Comparison of ENCODE assay signal across 26 cellular contexts in the genomic region with DNA sequence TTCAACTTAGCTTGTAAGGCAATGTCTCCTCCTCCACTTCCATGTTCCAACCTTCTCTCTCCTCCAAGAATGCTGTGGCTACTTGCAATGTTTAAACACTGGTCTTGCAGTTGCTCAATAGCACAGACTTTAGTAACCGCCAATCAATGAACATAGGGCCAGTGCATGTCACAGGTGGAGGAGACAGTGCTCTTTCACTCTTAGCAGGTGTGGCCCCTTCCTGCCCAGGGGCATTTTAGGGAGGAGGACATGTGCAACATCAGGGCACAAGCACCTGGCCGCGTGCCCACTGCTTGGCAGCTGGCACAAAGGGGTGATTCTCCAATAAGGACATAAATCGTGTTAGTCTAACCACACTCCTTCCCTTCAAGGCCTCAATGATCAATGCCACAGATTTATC. TPM values are rescaled to one million over a fixed set of nuclear protein-coding genes. Genes with fewer than 3 reads are reported as not detected.
DNase-seq lines count a peak whose midpoint lies in the region; ATAC-seq and TF ChIP-seq lines count a peak whose summit lies in the region.
"Had no signal": no experiment of that assay in that cellular context is flagged by ENCODE, and none has a peak within 500 bp of the region (broad histone marks: within the 10 kb centered on the region; RNA-seq: fewer than 3 reads in every experiment).

No MANE protein-coding gene starts in this region.

- no peak overlapping the region for H3K9ac ChIP-seq in mesenchymal stem cell (ENCODE audit: low read length)
- no peak overlapping the region for H3K9ac ChIP-seq in mesendoderm (ENCODE audit: low read length)

- no peak overlapping the region for H3K14ac ChIP-seq in mesenchymal stem cell (ENCODE audit: low read length in 2 of 2)

- H2BK12ac ChIP-seq in mesenchymal stem cell (ENCODE audit: low read length in 2 of 2) = peak overlapping the region in 1 of 2 experiments; percentile 75

- no peak overlapping the region for H2AK5ac ChIP-seq in mesenchymal stem cell (ENCODE audit: low read length, severe bottlenecking)
- no peak overlapping the region for H2AK5ac ChIP-seq in mesendoderm (ENCODE audit: low read length)

- TF ChIP-seq CTCF in Caco-2 (IDR thresholded peaks at IDR 0.05; ENCODE audit: insufficient read depth in 1 of 2, low read depth in 1 of 2, low read length in 1 of 2, severe bottlenecking in 1 of 2, unreplicated experiment in 1 of 2) (no peak), lower leg skin (IDR thresholded peaks at IDR 0.05) (no peak)

- H3K4me3 ChIP-seq in Caco-2 (ENCODE audit: low read depth, low read length) (no peak overlapping the region), mesenchymal stem cell (ENCODE audit: insufficient read depth in 1 of 2, low read depth in 1 of 2, low read length in 2 of 2) (no peak overlapping the region), mesendoderm (ENCODE audit: low read length) (no peak overlapping the region), lower leg skin (ENCODE audit: low read depth, poor library complexity, severe bottlenecking) (no peak overlapping the region)
- H3K4me3 ChIP-seq: MG63, testis had no signal

- no peak overlapping the region for H4K8ac ChIP-seq in mesenchymal stem cell (ENCODE audit: low read length)
- H4K8ac ChIP-seq in mesendoderm (ENCODE audit: low read depth, low read length) = no peak overlapping the region

- no peaks in the 10 kb centered on the region for H3K36me3 ChIP-seq in Caco-2 (ENCODE audit: control insufficient read depth, insufficient read depth, low read length)
- H3K36me3 ChIP-seq in mesenchymal stem cell (ENCODE audit: control insufficient read depth in 1 of 2, insufficient read depth in 2 of 2, low read depth in 1 of 2, low read length in 2 of 2) = no peaks in the 10 kb centered on the region
- H3K36me3 ChIP-seq in mesendoderm (ENCODE audit: control insufficient read depth, insufficient read depth, low read length) = no peaks in the 10 kb centered on the region
- H3K36me3 ChIP-seq: brain microvascular endothelial cell, MG63 had no signal

- H3K27ac Mint-ChIP-seq in Caco-2 (ENCODE audit: unreplicated experiment) = no peak overlapping the region
- H3K27ac Mint-ChIP-seq: activated CD4-positive, alpha-beta memory T cell treated with anti-CD3 and anti-CD28 coated beads, Interleukin-2, amount 10 ng/mL, durations not matched to agents 7 days and 5 days; CD14-positive monocyte; nephron; T-cell had no signal

- no peaks in the 10 kb centered on the region for H3K9me3 ChIP-seq in Caco-2
- no peaks in the 10 kb centered on the region for H3K9me3 ChIP-seq in mesenchymal stem cell (ENCODE audit: control insufficient read depth, low read length)
- H3K9me3 ChIP-seq: MG63, testis had no signal

- H3K27ac ChIP-seq in mesenchymal stem cell (ENCODE audit: low read length, poor library complexity, severe bottlenecking) (no peak overlapping the region), mesendoderm (ENCODE audit: low read depth, low read length) (no peak overlapping the region)
- H3K27ac ChIP-seq: brain microvascular endothelial cell, testis had no signal

- POLR2A ChIA-PET in Caco-2 (lab: Charles Lee) = no interaction called here

- H3K4me2 ChIP-seq in mesenchymal stem cell (ENCODE audit: low read length, poor library complexity, severe bottlenecking) = no peak overlapping the region
- no peak overlapping the region for H3K4me2 ChIP-seq in mesendoderm (ENCODE audit: low read length)

- peaks cover 27% of the 10 kb centered on the region for H3K4me1 Mint-ChIP-seq in Caco-2 (ENCODE audit: low read depth, unreplicated experiment)
- H3K4me1 Mint-ChIP-seq: activated CD4-positive, alpha-beta memory T cell treated with anti-CD3 and anti-CD28 coated beads, Interleukin-2, amount 10 ng/mL, durations not matched to agents 7 days and 5 days; nephron; T-cell had no signal

- DNase-seq in Caco-2 (peak; percentile 21 to 35), M059J (ENCODE audit: low read depth) (peak; percentile 51), amniotic epithelial cell (ENCODE audit: low read depth) (peak; percentile 44), mesenchymal stem cell (peak; percentile 5), mesendoderm (no peak), lower leg skin (ENCODE audit: low spot score in 2 of 2) (no peak)
- DNase-seq: activated CD4-positive, alpha-beta memory T cell treated with anti-CD3 and anti-CD28 coated beads, Interleukin-2, amount 10 ng/mL, durations not matched to agents 7 days and 5 days; activated gamma-delta T cell; brain microvascular endothelial cell; head of caudate nucleus; left colon; MG63; NCI-H146; NCI-H774; retina; SIG-M5; stimulated activated CD4-positive, alpha-beta T cell treated with anti-CD3 and anti-CD28 coated beads, Interleukin-4, amount 100 ng/mL, for 24 hours; stimulated activated naive CD4-positive, alpha-beta T cell treated with Interleukin-2 at 50 U/mL for 16 hours; T-cell; testis had no signal

- no peak overlapping the region for H3K23ac ChIP-seq in mesenchymal stem cell (ENCODE audit: low read length in 2 of 2)
- H3K23ac ChIP-seq in mesendoderm (ENCODE audit: low read length) = no peak overlapping the region

- H3K27me3 Mint-ChIP-seq in Caco-2 (ENCODE audit: insufficient read depth, unreplicated experiment) = no peaks in the 10 kb centered on the region

- WGBS in mesenchymal stem cell = 94% methylated on average over 3 of the region's 4 CpGs
- no CpG with 5 or more reads among the region's 4 CpGs for WGBS in mesendoderm (ENCODE audit: extremely low coverage, insufficient coverage, low lambda C conversion rate)
- WGBS in lower leg skin, 2 donors = 69 to 74% methylated on average over 4 of the region's 4 CpGs

- intact Hi-C loops in Caco-2 (cut with micrococcal nuclease; ENCODE audit: unreplicated experiment) (no loop called here), lower leg skin (cut with DNase I; ENCODE audit: low total_unique reads) (no loop called here)

- no peak for ATAC-seq in HG03139 (IDR thresholded peaks at IDR 0.05; ENCODE audit: unreplicated experiment)
- ATAC-seq: activated CD4-positive, CD25-positive, alpha-beta regulatory T cell treated with anti-CD3 and anti-CD28 coated beads, Interleukin-2, amount 50 U/mL, for 24 hours; left colon; T-cell had no signal

- H3K4ac ChIP-seq in mesenchymal stem cell (ENCODE audit: low read depth in 1 of 2, low read length in 2 of 2) (no peak overlapping the region), mesendoderm (ENCODE audit: low read depth, low read length) (no peak overlapping the region)

- BruUV-seq in Caco-2 (replicated peaks; lab: Mats Ljungman, UMichigan) = no TSS peak

- H2BK15ac ChIP-seq in mesenchymal stem cell (ENCODE audit: low read depth, poor library complexity, severe bottlenecking) (no peak overlapping the region), mesendoderm (replicated peaks; ENCODE audit: low read depth) (no peak overlapping the region)

- H3K79me1 ChIP-seq in mesenchymal stem cell (replicated peaks; ENCODE audit: low read length, poor library complexity, severe bottlenecking) (no peaks in the 10 kb centered on the region), mesendoderm (ENCODE audit: low read length) (no peaks in the 10 kb centered on the region)

- no peak for TF ChIP-seq POLR2A in lower leg skin (IDR thresholded peaks at IDR 0.05)

- H3K79me2 ChIP-seq in mesendoderm (ENCODE audit: control insufficient read depth, insufficient read depth, low read length) = no peaks in the 10 kb centered on the region

- H3K36me3 Mint-ChIP-seq in Caco-2 (ENCODE audit: insufficient read depth, unreplicated experiment) = no peaks in the 10 kb centered on the region
- H3K36me3 Mint-ChIP-seq: CD14-positive monocyte, T-cell had no signal

- H3K4me3 Mint-ChIP-seq in Caco-2 (ENCODE audit: unreplicated experiment) = no peak overlapping the region
- H3K4me3 Mint-ChIP-seq: activated CD4-positive, alpha-beta memory T cell treated with anti-CD3 and anti-CD28 coated beads, Interleukin-2, amount 10 ng/mL, durations not matched to agents 7 days and 5 days; CD14-positive monocyte; nephron; T-cell had no signal

- no peak overlapping the region for H3K56ac ChIP-seq in mesendoderm (ENCODE audit: low read length)

- H3K9me3 Mint-ChIP-seq in Caco-2 (ENCODE audit: unreplicated experiment) = peaks cover under 1% of the 10 kb centered on the region
- H3K9me3 Mint-ChIP-seq: activated CD4-positive, alpha-beta memory T cell treated with anti-CD3 and anti-CD28 coated beads, Interleukin-2, amount 10 ng/mL, durations not matched to agents 7 days and 5 days; nephron; T-cell had no signal

- H3K4me1 ChIP-seq in Caco-2 (peaks cover 31% of the 10 kb centered on the region), mesenchymal stem cell (ENCODE audit: control insufficient read depth, insufficient read depth, low read depth, low read length) (peaks cover 3% of the 10 kb centered on the region), mesendoderm (ENCODE audit: control insufficient read depth, low read depth, low read length) (peaks cover 1% of the 10 kb centered on the region)
- H3K4me1 ChIP-seq: testis had no signal

- H4K5ac ChIP-seq in mesendoderm (ENCODE audit: low read length) = no peak overlapping the region

- H2BK5ac ChIP-seq in mesenchymal stem cell (ENCODE audit: low read depth, low read length, poor library complexity, severe bottlenecking) (no peak overlapping the region), mesendoderm (ENCODE audit: low read length) (no peak overlapping the region)

- H2AFZ ChIP-seq in mesenchymal stem cell (ENCODE audit: low read depth, low read length) = no peak overlapping the region

- H3K18ac ChIP-seq in mesenchymal stem cell (ENCODE audit: low read depth in 1 of 2, low read length in 2 of 2) (no peak overlapping the region), mesendoderm (ENCODE audit: low read length) (no peak overlapping the region)

- H4K91ac ChIP-seq in mesenchymal stem cell (ENCODE audit: low read length) = no peak overlapping the region

- H2BK120ac ChIP-seq in mesenchymal stem cell (ENCODE audit: low read depth, low read length) (no peak overlapping the region), mesendoderm (ENCODE audit: low read depth, low read length) (no peak overlapping the region)

- CTCF ChIA-PET in Caco-2 (lab: Charles Lee) = interaction anchor here (0.5 kb wide), 1 partner anchor 23 kb away, joined by 3 read pairs; no protein-coding TSS in a partner anchor

- H3K27me3 ChIP-seq in Caco-2 (replicated peaks; ENCODE audit: control insufficient read depth, insufficient read depth, low read length) (no peaks in the 10 kb centered on the region), mesenchymal stem cell (ENCODE audit: control insufficient read depth in 1 of 2, insufficient read depth in 1 of 2, low read length in 2 of 2) (peaks cover 0 to 11% of the 10 kb centered on the region in 2 experiments), mesendoderm (ENCODE audit: insufficient read depth, low read length, poor library complexity) (no peaks in the 10 kb centered on the region)
- H3K27me3 ChIP-seq: brain microvascular endothelial cell, MG63, testis had no signal

RNA-seq across cellular contexts. Expression of gene ADGRF1, which starts 41.3 kb away (rescaled TPM):
- 0.16 and 0.52 TPM in 2 replicates for total RNA-seq in Caco-2 (2022)
- total RNA-seq in M059J (2014; rRNA removed; shearing (Covaris generic)) = 37.3 and 38.1 TPM in 2 replicates
- 0.01 TPM for polyA plus RNA-seq in mesenchymal stem cell (2013, experiment 1 of 2)
- polyA plus RNA-seq in mesenchymal stem cell (2013, experiment 2 of 2) = 0.04 TPM
- polyA plus RNA-seq in mesendoderm (2013, experiment 1 of 2) = not detected
- not detected for polyA plus RNA-seq in mesendoderm (2013, experiment 2 of 2)
- total RNA-seq in lower leg skin = 1 to 10 TPM in 1 of 4 donors, under 1 TPM in 2, not detected in 1; 0.13 to 1.0 (median 0.17) TPM
- total RNA-seq: activated CD4-positive, alpha-beta memory T cell treated with anti-CD3 and anti-CD28 coated beads, Interleukin-2, amount 10 ng/mL, durations not matched to agents 7 days and 5 days; chondrocyte; osteocyte had no signal
- polyA plus RNA-seq: CD14-positive monocyte had no signal

Comparison
In these comparisons a context has a peak if more than half of its experiments do, and no peak if none do; other contexts are left out.
1. DNase-seq: peak in Caco-2 (2 of 2), M059J (single experiment), amniotic epithelial cell (single experiment) and mesenchymal stem cell (single experiment); none in mesendoderm (single experiment) and lower leg skin (0 of 2).
2. RNA of gene ADGRF1, which starts 41.3 kb away (total RNA-seq): 37.3 to 38.1 TPM in M059J; 0.16 to 0.52 TPM in Caco-2 and 0.13 to 1.0 TPM in lower leg skin; every median in the first group is over 10 times any median in the second.